In the genomic region with DNA sequence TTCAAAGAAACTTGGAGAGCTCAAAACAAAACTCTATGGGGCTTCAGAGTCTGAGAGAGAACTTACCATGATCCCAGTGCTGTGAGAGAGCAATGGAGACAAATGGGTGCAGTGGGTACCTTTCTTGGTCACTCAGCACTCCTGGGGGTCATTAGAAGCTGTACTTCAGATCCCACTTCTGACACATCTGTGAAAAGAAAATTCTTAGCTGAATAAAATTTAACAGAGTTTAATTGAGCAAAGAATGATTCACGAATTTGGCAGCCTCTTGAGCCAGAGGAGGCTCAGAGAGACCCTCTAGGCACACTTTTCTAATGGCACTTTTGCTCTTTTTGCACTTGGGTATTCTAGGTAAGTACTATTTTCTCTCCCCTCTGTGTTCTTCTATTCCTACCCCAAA, we compare ENCODE assay signal across 26 cellular contexts.
"Had no signal": no experiment of that assay in that cellular context is flagged by ENCODE, and none has a peak within 500 bp of the region (broad histone marks: within the 10 kb centered on the region; RNA-seq: fewer than 3 reads in every experiment).

No MANE protein-coding gene starts in this region.

- H3K27me3 ChIP-seq: ovary, stomach, testis, thyroid gland, transverse colon, upper lobe of left lung, vagina had no signal

- DNase-seq: immature natural killer cell; kidney; left ventricle myocardium inferior; mesendoderm; naive B cell; natural killer cell; ovary; retina; right cardiac atrium; stimulated activated CD4-positive, alpha-beta T cell treated with anti-CD3 and anti-CD28 coated beads, Interleukin-12 subunit alpha, Interleukin-12 subunit beta, amount 100 ng/mL, for 4 hours; stimulated activated CD4-positive, alpha-beta T cell treated with anti-CD3 and anti-CD28 coated beads, Interleukin-15, amount 100 ng/mL, for 24 hours; stimulated activated CD4-positive, alpha-beta T cell treated with anti-CD3 and anti-CD28 coated beads, Interleukin-2, amount 100 ng/mL, for 24 hours; stimulated activated CD4-positive, alpha-beta T cell treated with anti-CD3 and anti-CD28 coated beads, Interleukin-4, amount 100 ng/mL, for 1 hour; stimulated activated naive B cell treated with anti-CD40 and anti-IgM and Interleukin-4, amounts not matched to agents 10 μg/mL and 1 μg/mL and 100 μg/mL, for 72 hours; stimulated activated naive CD8-positive, alpha-beta T cell treated with anti-CD3 and anti-CD28 coated beads, Interleukin-15, Interleukin-2, amounts not matched to agents 100 U/mL and 50 U/mL, for 24 hours; stomach; testis; thyroid gland; transverse colon; upper lobe of left lung had no signal

- H3K4me3 Mint-ChIP-seq: immature natural killer cell; mesothelial cell of epicardium; naive B cell; natural killer cell; stimulated activated naive B cell treated with anti-CD40 and anti-IgM and Interleukin-4, amounts not matched to agents 10 μg/mL and 1 μg/mL and 100 μg/mL, for 72 hours had no signal

- H3K4me1 Mint-ChIP-seq: immature natural killer cell; naive B cell; natural killer cell; stimulated activated naive B cell treated with anti-CD40 and anti-IgM and Interleukin-4, amounts not matched to agents 10 μg/mL and 1 μg/mL and 100 μg/mL, for 72 hours had no signal

- H3K36me3 ChIP-seq: left ventricle myocardium inferior, ovary, stomach, thyroid gland, transverse colon, upper lobe of left lung, vagina had no signal

- H3K4me1 ChIP-seq: left ventricle myocardium inferior, stomach, testis, thyroid gland, transverse colon, upper lobe of left lung, vagina had no signal

- ATAC-seq: natural killer cell; right cardiac atrium; sciatic nerve; stimulated activated naive B cell treated with anti-CD40 and anti-IgM and Interleukin-4, amounts not matched to agents 10 μg/mL and 1 μg/mL and 100 μg/mL, for 72 hours; stimulated activated naive CD8-positive, alpha-beta T cell treated with anti-CD3 and anti-CD28 coated beads, Interleukin-15, Interleukin-2, amounts not matched to agents 100 U/mL and 50 U/mL, for 24 hours had no signal

- H3K4me3 ChIP-seq: left ventricle myocardium inferior, lung, ovary, skin epidermis, stomach, testis, thyroid gland, transverse colon, upper lobe of left lung, vagina had no signal

- H3K36me3 Mint-ChIP-seq: immature natural killer cell; naive B cell; natural killer cell; stimulated activated naive B cell treated with anti-CD40 and anti-IgM and Interleukin-4, amounts not matched to agents 10 μg/mL and 1 μg/mL and 100 μg/mL, for 72 hours had no signal

- H3K27ac Mint-ChIP-seq: immature natural killer cell; mesothelial cell of epicardium; naive B cell; natural killer cell; progenitor cell of endocrine pancreas; stimulated activated naive B cell treated with anti-CD40 and anti-IgM and Interleukin-4, amounts not matched to agents 10 μg/mL and 1 μg/mL and 100 μg/mL, for 72 hours had no signal

- H3K27me3 Mint-ChIP-seq: naive B cell; progenitor cell of endocrine pancreas; stimulated activated naive B cell treated with anti-CD40 and anti-IgM and Interleukin-4, amounts not matched to agents 10 μg/mL and 1 μg/mL and 100 μg/mL, for 72 hours had no signal

- H3K9me3 ChIP-seq: ovary, stomach, testis, thyroid gland, upper lobe of left lung, vagina had no signal

- H3K27ac ChIP-seq: left ventricle myocardium inferior, ovary, skin epidermis, stomach, testis, thyroid gland, transverse colon, upper lobe of left lung, vagina had no signal
